In genomic region chr17:83047818-83048475, GRCh38 we compare ENCODE assay signal across 8 cellular contexts. TPM values are rescaled to one million over a fixed set of nuclear protein-coding genes. Genes with fewer than 3 reads are reported as not detected.
DNase-seq lines count a peak whose midpoint lies in the region; ATAC-seq and TF ChIP-seq lines count a peak whose summit lies in the region.
"Not testable (repeated sequence)": the region's sequence is repeated elsewhere in the genome, so short reads cannot be mapped to it uniquely, and the experiment has no call there.

No MANE protein-coding gene starts in this region.

- H3K27me3 Mint-ChIP-seq in IgD-negative memory B cell; T-helper 1 cell treated with Interleukin-12 subunit alpha and Interleukin-12 subunit beta and Interleukin-4 antibody, amounts not matched to agents 30 μg/mL and 1 μg/mL, for 36 hours (ENCODE audit: low read depth); activated T-helper 1 cell treated with anti-CD3 and anti-CD28 coated beads, Interleukin-12 subunit alpha, Interleukin-12 subunit beta, Interleukin-2, Interleukin-4 antibody, amounts not matched to agents 30 ng/mL and 10 ng/mL and 1 ng/mL, durations not matched to agents 14 hours and 24 hours and 36 hours (ENCODE audit: insufficient read depth); naive thymus-derived CD8-positive, alpha-beta T cell; stimulated activated naive B cell treated with anti-CD40 and anti-IgM and Interleukin-4, amounts not matched to agents 10 μg/mL and 1 μg/mL and 100 μg/mL, for 72 hours: not testable (repeated sequence)
- H3K27me3 Mint-ChIP-seq in immature natural killer cell (ENCODE audit: low read depth in 3 of 3): peaks cover 2 to 12% (median 7%) of the 10 kb centered on the region in 3 donors

- POLR2A ChIA-PET in naive thymus-derived CD8-positive, alpha-beta T cell (lab: Charles Lee): interaction anchor here (0.6 to 1.7 kb wide), 7 partner anchors 8 to 78 kb away, joined by 3 to 9 read pairs (median 4); no protein-coding TSS in a partner anchor

- in situ Hi-C loops in mammary epithelial cell (cut with MboI; ENCODE audit: low sequenced_read_pairs in 2 of 2): not testable (repeated sequence)

- H3K9ac ChIP-seq in BLaER1: 0 out of 2 replicates have a peak overlapping the region, but pooled peaks have one; percentile 9
- H3K9ac ChIP-seq in mammary epithelial cell (ENCODE audit: insufficient read depth, low read length): not testable (repeated sequence)

- CTCF ChIA-PET in mammary epithelial cell (lab: Charles Lee; ENCODE audit: low non-redundant PET): not testable (repeated sequence)

- dilution Hi-C loops in mammary epithelial cell (cut with HindIII; ENCODE audit: low sequenced_read_pairs): not testable (repeated sequence)

- H3K27ac Mint-ChIP-seq in IgD-negative memory B cell: peak overlapping the region in 1 of 3 donors; percentile 44
- H3K27ac Mint-ChIP-seq in T-helper 1 cell treated with Interleukin-12 subunit alpha and Interleukin-12 subunit beta and Interleukin-4 antibody, amounts not matched to agents 30 μg/mL and 1 μg/mL, for 36 hours: peak overlapping the region; percentile 94
- H3K27ac Mint-ChIP-seq in activated T-helper 1 cell treated with anti-CD3 and anti-CD28 coated beads, Interleukin-12 subunit alpha, Interleukin-12 subunit beta, Interleukin-2, Interleukin-4 antibody, amounts not matched to agents 30 ng/mL and 10 ng/mL and 1 ng/mL, durations not matched to agents 14 hours and 24 hours and 36 hours: peak overlapping the region; percentile 90
- peak overlapping the region; percentile 85 to 98 (median 94) for H3K27ac Mint-ChIP-seq in immature natural killer cell
- H3K27ac Mint-ChIP-seq in naive thymus-derived CD8-positive, alpha-beta T cell: peak overlapping the region in 8 of 10 donors; percentile 86 to 98 (median 90)
- peak overlapping the region; percentile 89 for H3K27ac Mint-ChIP-seq in stimulated activated naive B cell treated with anti-CD40 and anti-IgM and Interleukin-4, amounts not matched to agents 10 μg/mL and 1 μg/mL and 100 μg/mL, for 72 hours

- not testable (repeated sequence) for DNase-seq in activated T-helper 1 cell treated with anti-CD3 and anti-CD28 coated beads, Interleukin-12 subunit alpha, Interleukin-12 subunit beta, Interleukin-2, Interleukin-4 antibody, amounts not matched to agents 30 ng/mL and 10 ng/mL and 1 ng/mL, durations not matched to agents 14 hours and 24 hours and 36 hours (ENCODE audit: low spot score); mammary epithelial cell; immature natural killer cell; naive thymus-derived CD8-positive, alpha-beta T cell; stimulated activated naive B cell treated with anti-CD40 and anti-IgM and Interleukin-4, amounts not matched to agents 10 μg/mL and 1 μg/mL and 100 μg/mL, for 72 hours

- intact Hi-C loops in activated T-helper 1 cell treated with anti-CD3 and anti-CD28 coated beads, Interleukin-12 subunit alpha, Interleukin-12 subunit beta, Interleukin-2, Interleukin-4 antibody, amounts not matched to agents 30 ng/mL and 10 ng/mL and 1 ng/mL, durations not matched to agents 14 hours and 24 hours and 36 hours (cut with micrococcal nuclease): loop anchor here (10.0 kb wide), 1 partner anchor 183 kb away; no protein-coding TSS in a partner anchor
- intact Hi-C loops in mammary epithelial cell (cut with micrococcal nuclease): not testable (repeated sequence)

- H3K4me3 Mint-ChIP-seq in IgD-negative memory B cell (peak overlapping the region in 3 of 4 donors; percentile 28 to 90 (median 83)), immature natural killer cell (peak overlapping the region; percentile 78 to 96 (median 86))
- H3K4me3 Mint-ChIP-seq in T-helper 1 cell treated with Interleukin-12 subunit alpha and Interleukin-12 subunit beta and Interleukin-4 antibody, amounts not matched to agents 30 μg/mL and 1 μg/mL, for 36 hours: peak overlapping the region; percentile 71
- H3K4me3 Mint-ChIP-seq in activated T-helper 1 cell treated with anti-CD3 and anti-CD28 coated beads, Interleukin-12 subunit alpha, Interleukin-12 subunit beta, Interleukin-2, Interleukin-4 antibody, amounts not matched to agents 30 ng/mL and 10 ng/mL and 1 ng/mL, durations not matched to agents 14 hours and 24 hours and 36 hours: peak overlapping the region; percentile 79
- H3K4me3 Mint-ChIP-seq in naive thymus-derived CD8-positive, alpha-beta T cell: peak overlapping the region in 7 of 10 donors; percentile 31 to 89 (median 77)
- H3K4me3 Mint-ChIP-seq in stimulated activated naive B cell treated with anti-CD40 and anti-IgM and Interleukin-4, amounts not matched to agents 10 μg/mL and 1 μg/mL and 100 μg/mL, for 72 hours: peak overlapping the region in 1 of 2 donors; percentile 64

- peaks cover 14 to 21% (median 15%) of the 10 kb centered on the region in 3 donors for H3K4me1 Mint-ChIP-seq in IgD-negative memory B cell
- peaks cover 25% of the 10 kb centered on the region for H3K4me1 Mint-ChIP-seq in T-helper 1 cell treated with Interleukin-12 subunit alpha and Interleukin-12 subunit beta and Interleukin-4 antibody, amounts not matched to agents 30 μg/mL and 1 μg/mL, for 36 hours (ENCODE audit: low read depth)
- peaks cover 35% of the 10 kb centered on the region for H3K4me1 Mint-ChIP-seq in activated T-helper 1 cell treated with anti-CD3 and anti-CD28 coated beads, Interleukin-12 subunit alpha, Interleukin-12 subunit beta, Interleukin-2, Interleukin-4 antibody, amounts not matched to agents 30 ng/mL and 10 ng/mL and 1 ng/mL, durations not matched to agents 14 hours and 24 hours and 36 hours (ENCODE audit: low read depth)
- H3K4me1 Mint-ChIP-seq in immature natural killer cell: peaks cover 37 to 40% of the 10 kb centered on the region in 2 donors
- peaks cover 11 to 51% (median 26%) of the 10 kb centered on the region in 4 donors for H3K4me1 Mint-ChIP-seq in naive thymus-derived CD8-positive, alpha-beta T cell
- peaks cover 14 to 27% of the 10 kb centered on the region in 2 donors for H3K4me1 Mint-ChIP-seq in stimulated activated naive B cell treated with anti-CD40 and anti-IgM and Interleukin-4, amounts not matched to agents 10 μg/mL and 1 μg/mL and 100 μg/mL, for 72 hours

- not testable (repeated sequence) for H3K36me3 Mint-ChIP-seq in IgD-negative memory B cell
- peaks cover 30% of the 10 kb centered on the region for H3K36me3 Mint-ChIP-seq in T-helper 1 cell treated with Interleukin-12 subunit alpha and Interleukin-12 subunit beta and Interleukin-4 antibody, amounts not matched to agents 30 μg/mL and 1 μg/mL, for 36 hours (ENCODE audit: low read depth)
- H3K36me3 Mint-ChIP-seq in activated T-helper 1 cell treated with anti-CD3 and anti-CD28 coated beads, Interleukin-12 subunit alpha, Interleukin-12 subunit beta, Interleukin-2, Interleukin-4 antibody, amounts not matched to agents 30 ng/mL and 10 ng/mL and 1 ng/mL, durations not matched to agents 14 hours and 24 hours and 36 hours (ENCODE audit: low read depth): peaks cover 31% of the 10 kb centered on the region
- peaks cover 4 to 13% (median 13%) of the 10 kb centered on the region in 3 donors for H3K36me3 Mint-ChIP-seq in immature natural killer cell
- H3K36me3 Mint-ChIP-seq in naive thymus-derived CD8-positive, alpha-beta T cell: peaks cover 11 to 35% (median 24%) of the 10 kb centered on the region in 3 donors
- peaks cover 26 to 42% of the 10 kb centered on the region in 2 donors for H3K36me3 Mint-ChIP-seq in stimulated activated naive B cell treated with anti-CD40 and anti-IgM and Interleukin-4, amounts not matched to agents 10 μg/mL and 1 μg/mL and 100 μg/mL, for 72 hours

- H3K36me3 ChIP-seq in BLaER1: peaks cover 21% of the 10 kb centered on the region
- not testable (repeated sequence) for H3K36me3 ChIP-seq in mammary epithelial cell (ENCODE audit: insufficient read depth, low read length)

- not testable (repeated sequence) for H3K9me3 Mint-ChIP-seq in IgD-negative memory B cell; immature natural killer cell; naive thymus-derived CD8-positive, alpha-beta T cell; stimulated activated naive B cell treated with anti-CD40 and anti-IgM and Interleukin-4, amounts not matched to agents 10 μg/mL and 1 μg/mL and 100 μg/mL, for 72 hours
- H3K9me3 Mint-ChIP-seq in T-helper 1 cell treated with Interleukin-12 subunit alpha and Interleukin-12 subunit beta and Interleukin-4 antibody, amounts not matched to agents 30 μg/mL and 1 μg/mL, for 36 hours: peaks cover 15% of the 10 kb centered on the region
- peaks cover 17% of the 10 kb centered on the region for H3K9me3 Mint-ChIP-seq in activated T-helper 1 cell treated with anti-CD3 and anti-CD28 coated beads, Interleukin-12 subunit alpha, Interleukin-12 subunit beta, Interleukin-2, Interleukin-4 antibody, amounts not matched to agents 30 ng/mL and 10 ng/mL and 1 ng/mL, durations not matched to agents 14 hours and 24 hours and 36 hours

- peak overlapping the region; percentile 71 for H3K4me2 ChIP-seq in BLaER1
- H3K4me2 ChIP-seq in mammary epithelial cell (ENCODE audit: insufficient read depth, low read depth, low read length): not testable (repeated sequence)

- peak overlapping the region; percentile 68 for H3K27ac ChIP-seq in BLaER1
- peak overlapping the region; percentile 19 for H3K27ac ChIP-seq in mammary epithelial cell (ENCODE audit: insufficient read depth, low read depth, low read length)

- H3K4me3 ChIP-seq in BLaER1; mammary epithelial cell (replicated peaks in 1 of 3; ENCODE audit: insufficient read depth in 1 of 3, low read depth in 2 of 3, low read length in 3 of 3): not testable (repeated sequence)

- 89% methylated on average over 12 of the region's 12 CpGs for WGBS in mammary epithelial cell (ENCODE audit: low coverage, missing lambda C conversion rate)

- H3K9me3 ChIP-seq in BLaER1: peaks cover 29% of the 10 kb centered on the region
- H3K9me3 ChIP-seq in mammary epithelial cell (replicated peaks; ENCODE audit: insufficient read depth, low read length): not testable (repeated sequence)

- not testable (repeated sequence) for BruUV-seq in mammary epithelial cell (replicated peaks; lab: Mats Ljungman, UMichigan)

- peak overlapping the region; percentile 49 for H2AFZ ChIP-seq in mammary epithelial cell (ENCODE audit: low read depth, low read length)

- H3K79me2 ChIP-seq in mammary epithelial cell (ENCODE audit: insufficient read depth, low read length): not testable (repeated sequence)

- ATAC-seq in naive thymus-derived CD8-positive, alpha-beta T cell; stimulated activated naive B cell treated with anti-CD40 and anti-IgM and Interleukin-4, amounts not matched to agents 10 μg/mL and 1 μg/mL and 100 μg/mL, for 72 hours (replicated peaks): not testable (repeated sequence)

- not testable (repeated sequence) for H4K20me1 ChIP-seq in BLaER1; mammary epithelial cell (ENCODE audit: insufficient read depth, low read length)

- H3K4me1 ChIP-seq in BLaER1 (peaks cover 36% of the 10 kb centered on the region), mammary epithelial cell (ENCODE audit: insufficient read depth, low read length) (peaks cover 18% of the 10 kb centered on the region)

- not testable (repeated sequence) for TF ChIP-seq CTCF in mammary epithelial cell (conservative IDR thresholded peaks at IDR 0.05 in 1 of 2, IDR thresholded peaks at IDR 0.05 in 1 of 2; ENCODE audit: extremely low read depth in 1 of 2, insufficient read depth in 1 of 2, low read depth in 1 of 2, low read length in 2 of 2)

- H3K27me3 ChIP-seq in BLaER1; mammary epithelial cell (ENCODE audit: insufficient read depth, low read length): not testable (repeated sequence)

RNA-seq across cellular contexts. Expression of gene METRNL, which starts 31.5 kb away (rescaled TPM):
- polyA plus RNA-seq in IgD-negative memory B cell (2.1 TPM), mammary epithelial cell (4.7 TPM), immature natural killer cell (10 to 100 TPM; 13.6 to 72.3 (median 49.2) TPM)
- total RNA-seq in activated T-helper 1 cell treated with anti-CD3 and anti-CD28 coated beads, Interleukin-12 subunit alpha, Interleukin-12 subunit beta, Interleukin-2, Interleukin-4 antibody, amounts not matched to agents 30 ng/mL and 10 ng/mL and 1 ng/mL, durations not matched to agents 14 hours and 24 hours and 36 hours: 31.1 and 31.4 TPM in 2 replicates
- total RNA-seq in mammary epithelial cell: 1 to 10 TPM; 2.5 to 9.6 TPM
- polyA minus RNA-seq in mammary epithelial cell: 1.1 TPM
- 1 to 10 TPM; 4.1 to 4.6 TPM for total RNA-seq in naive thymus-derived CD8-positive, alpha-beta T cell
- polyA plus RNA-seq in naive thymus-derived CD8-positive, alpha-beta T cell: 1 to 10 TPM in 2 of 3 donors, under 1 TPM in 1; 0.42 to 4.8 (median 1.3) TPM
